Comparison of ENCODE assay signal across 11 cellular contexts in the genomic region with DNA sequence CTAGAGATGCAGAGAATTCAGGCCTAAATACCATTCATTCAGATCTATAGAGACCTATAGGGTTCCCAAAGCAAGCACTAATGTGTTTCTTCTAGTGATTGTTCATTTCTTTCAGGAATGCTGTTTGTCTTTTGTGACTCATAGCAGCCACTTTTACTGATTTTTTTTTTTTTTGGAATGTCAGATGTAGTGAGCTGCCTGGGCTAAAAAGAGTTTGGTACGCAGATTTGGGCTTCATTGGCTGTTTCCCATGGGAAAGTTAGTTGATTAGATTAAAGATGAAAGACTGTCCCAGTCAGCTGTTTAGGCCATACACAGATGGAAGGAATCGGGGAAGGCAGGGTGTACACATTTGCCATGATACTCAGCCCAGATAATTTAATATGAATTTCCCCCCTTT.
A peak's percentile ranks its signal among the peaks of the same experiment; 100 is the strongest.
DNase-seq lines count a peak whose midpoint lies in the region; ATAC-seq, FAIRE-seq and TF ChIP-seq lines count a peak whose summit lies in the region.
"Had no signal": no experiment of that assay in that cellular context is flagged by ENCODE, and none has a peak within 500 bp of the region (broad histone marks: within the 10 kb centered on the region; RNA-seq: fewer than 3 reads in every experiment).

No MANE protein-coding gene starts in this region.

- no peak for ATAC-seq in HG02852 (IDR thresholded peaks at IDR 0.05; ENCODE audit: unreplicated experiment)
- no peak for ATAC-seq in psoas muscle

- peaks cover 13% of the 10 kb centered on the region for H3K9me3 Mint-ChIP-seq in activated T-cell treated with anti-CD3 and anti-CD28 coated beads, Interleukin-2, amount 50 U/mL, for 24 hours
- no peaks in the 10 kb centered on the region for H3K9me3 Mint-ChIP-seq in activated naive CD8-positive, alpha-beta T cell (ENCODE audit: low read depth)

- peak overlapping the region; percentile 48 for H3K27ac Mint-ChIP-seq in activated T-cell treated with anti-CD3 and anti-CD28 coated beads, Interleukin-2, amount 50 U/mL, for 24 hours
- H3K27ac Mint-ChIP-seq in activated naive CD8-positive, alpha-beta T cell, result peak overlapping the region; percentile 69

- no peak overlapping the region for H3K4me3 Mint-ChIP-seq in activated T-cell treated with anti-CD3 and anti-CD28 coated beads, Interleukin-2, amount 50 U/mL, for 24 hours
- peak overlapping the region; percentile 58 for H3K4me3 Mint-ChIP-seq in activated naive CD8-positive, alpha-beta T cell

- TF ChIP-seq CTCF in hepatocyte (IDR thresholded peaks at IDR 0.05; ENCODE audit: poor library complexity), result no peak
- no peak for TF ChIP-seq CTCF in psoas muscle (IDR thresholded peaks at IDR 0.05)

- no peaks in the 10 kb centered on the region for H3K27me3 Mint-ChIP-seq in activated T-cell treated with anti-CD3 and anti-CD28 coated beads, Interleukin-2, amount 50 U/mL, for 24 hours
- H3K27me3 Mint-ChIP-seq in activated naive CD8-positive, alpha-beta T cell, result no peaks in the 10 kb centered on the region
- H3K27me3 Mint-ChIP-seq: activated naive CD8-positive, alpha-beta T cell treated with anti-CD3 and anti-CD28 coated beads, Interleukin-2, amount 10 ng/mL, durations not matched to agents 7 days and 5 days had no signal

- peak overlapping the region; percentile 32 for H3K27ac ChIP-seq in hepatocyte
- no peak overlapping the region for H3K27ac ChIP-seq in psoas muscle

- intact Hi-C loops in psoas muscle (cut with DNase I), result no loop called here

- no peaks in the 10 kb centered on the region for H3K9me2 ChIP-seq in hepatocyte (replicated peaks; ENCODE audit: insufficient read depth)

- H3K36me3 Mint-ChIP-seq in activated T-cell treated with anti-CD3 and anti-CD28 coated beads, Interleukin-2, amount 50 U/mL, for 24 hours (ENCODE audit: low read depth), result peaks cover 3% of the 10 kb centered on the region
- H3K36me3 Mint-ChIP-seq in activated naive CD8-positive, alpha-beta T cell, result peaks cover 3% of the 10 kb centered on the region

- H2AFZ ChIP-seq in hepatocyte, result no peak overlapping the region

- H3K27me3 ChIP-seq in hepatocyte (no peaks in the 10 kb centered on the region), psoas muscle (ENCODE audit: insufficient read depth in 3 of 3, low read length in 2 of 3) (no peaks in the 10 kb centered on the region)

- H3K4me1 ChIP-seq in hepatocyte (ENCODE audit: insufficient read depth) (peaks cover 49% of the 10 kb centered on the region), psoas muscle (peaks cover 29% of the 10 kb centered on the region)

- DNase-seq in activated T-cell treated with anti-CD3 and anti-CD28 coated beads, Interleukin-2, amount 50 U/mL, for 24 hours, result no peak
- DNase-seq in activated T-cell treated with anti-CD3 and anti-CD28 coated beads, Interleukin-2, amount 50 U/mL, for 48 hours, result no peak
- DNase-seq in hepatocyte (ENCODE audit: low spot score) (no peak), urothelium cell line (ENCODE audit: low spot score) (peak; percentile 65), psoas muscle (no peak), SIG-M5 treated with dmso at 0.1 percent for 504 hours (lab: John Stamatoyannopoulos, UW; ENCODE audit: unreplicated experiment) (no peak)
- DNase-seq: activated CD4-positive, CD25-positive, alpha-beta regulatory T cell treated with anti-CD3 and anti-CD28 coated beads, Interleukin-2, amount 50 U/mL, for 72 hours; activated naive CD8-positive, alpha-beta T cell treated with anti-CD3 and anti-CD28 coated beads, Interleukin-2, amount 10 ng/mL, durations not matched to agents 7 days and 5 days; NCI-H2029 had no signal

- 67% methylated on average over 2 of the region's 2 CpGs for WGBS in hepatocyte (ENCODE audit: low lambda C conversion rate, missing lambda C conversion rate)
- WGBS in psoas muscle, 3 donors, result 79 to 86% (median 81%) methylated on average over 2 of the region's 2 CpGs

- H3K36me3 ChIP-seq in hepatocyte (replicated peaks; ENCODE audit: insufficient read depth, low read depth) (no peaks in the 10 kb centered on the region), psoas muscle (ENCODE audit: insufficient read depth in 1 of 2, low read depth in 1 of 2) (no peaks in the 10 kb centered on the region)

- no peak overlapping the region for H3K4me2 ChIP-seq in hepatocyte

- no peak for FAIRE-seq in urothelium cell line (lab: Jason Lieb, UNC)

- H3K4me1 Mint-ChIP-seq in activated T-cell treated with anti-CD3 and anti-CD28 coated beads, Interleukin-2, amount 50 U/mL, for 24 hours (ENCODE audit: low read depth), result peaks cover 90% of the 10 kb centered on the region
- H3K4me1 Mint-ChIP-seq in activated naive CD8-positive, alpha-beta T cell (ENCODE audit: low read depth), result peaks cover 83% of the 10 kb centered on the region

- H3K9me3 ChIP-seq in hepatocyte (ENCODE audit: low read depth) (no peaks in the 10 kb centered on the region), psoas muscle (no peaks in the 10 kb centered on the region)

- H3K79me2 ChIP-seq in hepatocyte, result no peaks in the 10 kb centered on the region

- no peaks in the 10 kb centered on the region for H4K20me1 ChIP-seq in hepatocyte (ENCODE audit: insufficient read depth, poor library complexity, severe bottlenecking)

- H3K4me3 ChIP-seq in hepatocyte (no peak overlapping the region), psoas muscle (no peak overlapping the region)
